Comparison of ENCODE assay signal across 1 cellular context in the genomic region with DNA sequence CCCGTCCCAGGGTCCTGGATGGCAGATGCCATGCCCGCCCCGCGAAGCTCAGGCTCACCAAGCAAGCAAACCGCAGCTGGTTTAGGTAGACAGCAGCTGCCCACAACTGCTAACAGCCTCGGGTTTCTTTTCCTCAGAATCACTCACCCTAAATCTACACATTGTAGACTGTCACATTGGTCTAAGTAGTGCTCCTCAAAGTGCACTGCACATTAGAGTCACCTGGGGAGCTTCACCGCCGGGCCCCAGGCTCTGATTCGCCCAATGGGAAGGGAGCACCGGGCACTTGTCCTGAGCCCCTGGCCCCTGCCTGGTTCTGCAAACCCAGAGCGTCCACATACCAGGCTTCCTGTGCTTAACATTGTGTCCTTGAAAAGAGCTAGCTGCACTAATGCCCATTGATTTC.
TF ChIP-seq lines count a peak whose summit lies in the region.

No MANE protein-coding gene starts in this region.

TF ChIP-seq in GM23338, 12 proteins besides CTCF, POLR2A, EP300 and RAD21 (continued from another document):
- TF ChIP-seq ZNF462 (CRISPR knock-in tag; IDR thresholded peaks at IDR 0.05) (no peak), ZNF331 (CRISPR knock-in tag; IDR thresholded peaks at IDR 0.05; ENCODE audit: low read depth) (no peak), STAT1 (IDR thresholded peaks at IDR 0.05; ENCODE audit: unreplicated experiment) (no peak), EZH2 (IDR thresholded peaks at IDR 0.05; ENCODE audit: low read depth, unreplicated experiment) (no peak)
- TF ChIP-seq, protein P1, sequence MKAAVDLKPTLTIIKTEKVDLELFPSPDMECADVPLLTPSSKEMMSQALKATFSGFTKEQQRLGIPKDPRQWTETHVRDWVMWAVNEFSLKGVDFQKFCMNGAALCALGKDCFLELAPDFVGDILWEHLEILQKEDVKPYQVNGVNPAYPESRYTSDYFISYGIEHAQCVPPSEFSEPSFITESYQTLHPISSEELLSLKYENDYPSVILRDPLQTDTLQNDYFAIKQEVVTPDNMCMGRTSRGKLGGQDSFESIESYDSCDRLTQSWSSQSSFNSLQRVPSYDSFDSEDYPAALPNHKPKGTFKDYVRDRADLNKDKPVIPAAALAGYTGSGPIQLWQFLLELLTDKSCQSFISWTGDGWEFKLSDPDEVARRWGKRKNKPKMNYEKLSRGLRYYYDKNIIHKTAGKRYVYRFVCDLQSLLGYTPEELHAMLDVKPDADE (IDR thresholded peaks at IDR 0.05) = no peak
TF ChIP-seq in GM23338: peak in this region for 0.
